22 cellular contexts compared by ENCODE assay signal in genomic region chr12:107654866-107655265, GRCh38.
"Had no signal": no experiment of that assay in that cellular context is flagged by ENCODE, and none has a peak within 500 bp of the region (broad histone marks: within the 10 kb centered on the region; RNA-seq: fewer than 3 reads in every experiment).

No MANE protein-coding gene starts in this region.

- H3K4me3 ChIP-seq: breast epithelium, esophagus muscularis mucosa, suprapubic skin, tibial artery had no signal

- H3K27me3 ChIP-seq: breast epithelium, suprapubic skin had no signal

- H3K36me3 ChIP-seq: breast epithelium, esophagus muscularis mucosa, tibial artery had no signal

- H3K27ac ChIP-seq: breast epithelium, esophagus muscularis mucosa, suprapubic skin, tibial artery had no signal

- H3K4me1 ChIP-seq: breast epithelium, esophagus muscularis mucosa, suprapubic skin, tibial artery had no signal

- H3K9me3 ChIP-seq: breast epithelium, esophagus muscularis mucosa, suprapubic skin, tibial artery had no signal

- ATAC-seq: activated CD8-positive, alpha-beta T cell treated with anti-CD3 and anti-CD28 coated beads for 36 hours; activated T-cell treated with anti-CD3 and anti-CD28 coated beads, Interleukin-2, amount 50 U/mL, for 4 hours; activated T-helper 17 cell treated with anti-CD3 and anti-CD28 coated beads, Interleukin-2, amount 50 U/mL, for 72 hours; natural killer cell; T-cell had no signal

- DNase-seq: activated B cell treated with CpG ODN at 0.5 μM for 24 hours; activated CD4-positive, alpha-beta T cell treated with anti-CD3 and anti-CD28 coated beads, Interleukin-2, amount 50 U/mL, for 1 hour; activated CD8-positive, alpha-beta T cell treated with anti-CD3 and anti-CD28 coated beads for 36 hours; activated gamma-delta T cell treated with Interleukin-2 at 50 U/mL for 16 hours; activated naive CD4-positive, alpha-beta T cell treated with anti-CD3 and anti-CD28 coated beads, Interleukin-2, amount 50 U/mL, for 16 hours; activated T-cell treated with anti-CD3 and anti-CD28 coated beads, Interleukin-2, amount 50 U/mL, for 4 hours; amygdala; central memory CD4-positive, alpha-beta T cell; effector CD4-positive, alpha-beta T cell; foreskin melanocyte; kidney glomerular epithelial cell; midbrain; natural killer cell; stimulated activated CD4-positive, alpha-beta T cell treated with anti-CD3 and anti-CD28 coated beads, Interleukin-15, amount 100 ng/mL, for 24 hours; stimulated activated CD4-positive, alpha-beta T cell treated with anti-CD3 and anti-CD28 coated beads, Interleukin-2, amount 100 ng/mL, for 24 hours; stimulated activated naive CD4-positive, alpha-beta T cell; T-cell; tibial artery had no signal
